11 cellular contexts compared by ENCODE assay signal in genomic region chr2:88838165-88838635, GRCh38.
DNase-seq lines count a peak whose midpoint lies in the region; ATAC-seq and TF ChIP-seq lines count a peak whose summit lies in the region.
"Had no signal": no experiment of that assay in that cellular context is flagged by ENCODE, and none has a peak within 500 bp of the region (broad histone marks: within the 10 kb centered on the region; RNA-seq: fewer than 3 reads in every experiment).

No MANE protein-coding gene starts in this region.

- TF ChIP-seq CTCF in GM20000 (IDR thresholded peaks at IDR 0.05; ENCODE audit: extremely low read depth, missing control alignments) = no peak
- TF ChIP-seq CTCF in coronary artery (IDR thresholded peaks at IDR 0.05) = no peak

- H3K27ac ChIP-seq in coronary artery = no peak overlapping the region

- DNase-seq in GM20000 (ENCODE audit: low spot score) = peak; percentile 59
- DNase-seq in activated naive CD8-positive, alpha-beta T cell treated with anti-CD3 and anti-CD28 coated beads for 36 hours = no peak
- DNase-seq in coronary artery (ENCODE audit: low spot score) = no peak
- no peak for DNase-seq in HT-29 (ENCODE audit: low spot score)
- DNase-seq in T1000 (lab: John Stamatoyannopoulos, UW) = no peak
- no peak for DNase-seq in NCI-H2227 (lab: John Stamatoyannopoulos, UW; ENCODE audit: unreplicated experiment)
- DNase-seq: H7 had no signal

- peak; percentile 77 for TF ChIP-seq POLR2A in GM18505 (IDR thresholded peaks at IDR 0.05; ENCODE audit: borderline replicate concordance, extremely low read depth, insufficient read depth, insufficient read length)

- H3K4me1 Mint-ChIP-seq in activated naive CD8-positive, alpha-beta T cell treated with anti-CD3 and anti-CD28 coated beads for 36 hours = peaks cover 2% of the 10 kb centered on the region
- H3K4me1 Mint-ChIP-seq: WTC11 had no signal

- H3K27me3 Mint-ChIP-seq in activated naive CD8-positive, alpha-beta T cell treated with anti-CD3 and anti-CD28 coated beads for 36 hours = peaks cover 3% of the 10 kb centered on the region

- ATAC-seq in GM18505 (IDR thresholded peaks at IDR 0.05; ENCODE audit: unreplicated experiment) = peak; percentile 80
- peak; percentile 72 for ATAC-seq in HG03064 (IDR thresholded peaks at IDR 0.05; ENCODE audit: low read depth, unreplicated experiment)
- ATAC-seq: Panc1, WTC11 had no signal

- no peak overlapping the region for H3K4me3 ChIP-seq in coronary artery

- H3K4me3 Mint-ChIP-seq in activated naive CD8-positive, alpha-beta T cell treated with anti-CD3 and anti-CD28 coated beads for 36 hours = no peak overlapping the region
- H3K4me3 Mint-ChIP-seq: WTC11 had no signal

- H3K27ac Mint-ChIP-seq in activated naive CD8-positive, alpha-beta T cell treated with anti-CD3 and anti-CD28 coated beads for 36 hours = peak overlapping the region; percentile 65
- H3K27ac Mint-ChIP-seq: WTC11 had no signal

- no peaks in the 10 kb centered on the region for H3K9me3 Mint-ChIP-seq in activated naive CD8-positive, alpha-beta T cell treated with anti-CD3 and anti-CD28 coated beads for 36 hours

- no peaks in the 10 kb centered on the region for H3K36me3 Mint-ChIP-seq in activated naive CD8-positive, alpha-beta T cell treated with anti-CD3 and anti-CD28 coated beads for 36 hours
- H3K36me3 Mint-ChIP-seq: WTC11 had no signal
